In the genomic region with DNA sequence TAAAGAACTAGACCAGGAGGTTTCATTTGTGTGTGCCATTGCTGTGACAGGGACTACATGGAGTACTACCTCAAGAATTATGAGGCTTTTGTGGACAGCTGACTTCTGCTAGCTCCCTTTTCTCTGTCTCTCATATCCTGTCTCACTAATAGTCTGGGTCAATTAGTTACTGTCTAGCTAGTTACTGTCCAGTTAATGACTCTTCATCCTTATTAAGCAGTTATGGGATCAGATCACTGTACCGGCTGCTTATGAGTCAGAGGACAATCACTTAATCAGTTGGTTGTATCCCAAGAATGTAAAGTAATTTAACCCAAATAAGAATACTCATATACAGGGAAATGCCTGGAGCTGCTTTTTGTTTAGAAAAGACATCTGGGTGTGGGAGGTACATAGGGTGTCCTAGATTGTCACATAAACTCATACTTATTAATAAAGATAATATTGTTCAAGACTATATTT, we compare ENCODE assay signal across 16 cellular contexts.
DNase-seq lines count a peak whose midpoint lies in the region; ATAC-seq, FAIRE-seq and TF ChIP-seq lines count a peak whose summit lies in the region.
"Had no signal": no experiment of that assay in that cellular context is flagged by ENCODE, and none has a peak within 500 bp of the region (broad histone marks: within the 10 kb centered on the region; RNA-seq: fewer than 3 reads in every experiment).

No MANE protein-coding gene starts in this region.

- H3K4me1 ChIP-seq in kidney (ENCODE audit: control insufficient read depth in 1 of 2, insufficient read depth in 1 of 2, low read depth in 1 of 2, low read length in 2 of 2) = no peaks in the 10 kb centered on the region

- FAIRE-seq in kidney (lab: Jason Lieb, UNC) = no peak

- H3K4me3 Mint-ChIP-seq in osteocyte (ENCODE audit: unreplicated experiment) = no peak overlapping the region
- H3K4me3 Mint-ChIP-seq: activated naive CD8-positive, alpha-beta T cell treated with anti-CD3 and anti-CD28 coated beads, Interleukin-2, amount 50 U/mL, for 24 hours; IgD-negative memory B cell; neural progenitor cell; type B pancreatic cell had no signal

- no peak for TF ChIP-seq CTCF in epithelial cell of proximal tubule (conservative IDR thresholded peaks at IDR 0.05; ENCODE audit: low read depth, low read length)
- no peak for TF ChIP-seq CTCF in retinal pigment epithelial cell (conservative IDR thresholded peaks at IDR 0.05; ENCODE audit: low read depth, low read length)
- TF ChIP-seq CTCF in osteocyte (IDR thresholded peaks at IDR 0.05) = no peak
- no peak for TF ChIP-seq CTCF in kidney (IDR thresholded peaks at IDR 0.05; ENCODE audit: borderline replicate concordance, extremely low read depth, insufficient read depth)

- H3K4me1 Mint-ChIP-seq in osteocyte (ENCODE audit: unreplicated experiment) = peaks cover 12% of the 10 kb centered on the region
- H3K4me1 Mint-ChIP-seq: activated naive CD8-positive, alpha-beta T cell treated with anti-CD3 and anti-CD28 coated beads, Interleukin-2, amount 50 U/mL, for 24 hours; IgD-negative memory B cell had no signal

- H3K4me3 ChIP-seq in epithelial cell of proximal tubule (ENCODE audit: low read depth, low read length) = no peak overlapping the region
- H3K4me3 ChIP-seq in retinal pigment epithelial cell (ENCODE audit: low read length) = no peak overlapping the region
- no peak overlapping the region for H3K4me3 ChIP-seq in kidney (ENCODE audit: low read length in 2 of 2)
- H3K4me3 ChIP-seq: HAP-1, neural progenitor cell, SJCRH30 had no signal

- DNase-seq in epithelial cell of proximal tubule (ENCODE audit: low read depth) = peak; percentile 2
- peak; percentile 31 for DNase-seq in retinal pigment epithelial cell (ENCODE audit: low read depth)
- DNase-seq in substantia nigra (lab: John Stamatoyannopoulos, UW) = no peak
- DNase-seq in osteocyte (ENCODE audit: extremely low spot score, unreplicated experiment) = no peak
- DNase-seq in kidney = no peak
- DNase-seq: activated naive CD8-positive, alpha-beta T cell treated with anti-CD3 and anti-CD28 coated beads, Interleukin-2, amount 50 U/mL, for 24 hours; NCI-H1436 treated with DMSO at 0.1 percent for 48 hours; NCI-H526 treated with DMSO at 0.1 percent for 48 hours; SJCRH30 had no signal

- peaks cover 4% of the 10 kb centered on the region for H3K36me3 Mint-ChIP-seq in osteocyte (ENCODE audit: unreplicated experiment)

- H3K9ac ChIP-seq in kidney (ENCODE audit: low read length in 2 of 2) = no peak overlapping the region
- H3K9ac ChIP-seq: neural progenitor cell had no signal

- no peaks in the 10 kb centered on the region for H3K27me3 Mint-ChIP-seq in osteocyte (ENCODE audit: unreplicated experiment)
- H3K27me3 Mint-ChIP-seq: activated naive CD8-positive, alpha-beta T cell treated with anti-CD3 and anti-CD28 coated beads, Interleukin-2, amount 50 U/mL, for 24 hours; IgD-negative memory B cell; type B pancreatic cell had no signal

- H3K27ac ChIP-seq in substantia nigra (ENCODE audit: low read depth, low read length, poor library complexity, severe bottlenecking) (no peak overlapping the region), kidney (ENCODE audit: low read depth in 2 of 2, low read length in 2 of 2) (no peak overlapping the region)
- H3K27ac ChIP-seq: neural progenitor cell, SJCRH30 had no signal

- peak; percentile 71 for ATAC-seq in GM19452 (IDR thresholded peaks at IDR 0.05; ENCODE audit: unreplicated experiment)
- ATAC-seq in GM21737 (IDR thresholded peaks at IDR 0.05; ENCODE audit: unreplicated experiment) = no peak
- ATAC-seq: activated naive CD8-positive, alpha-beta T cell treated with anti-CD3 and anti-CD28 coated beads, Interleukin-2, amount 50 U/mL, for 24 hours had no signal

- H3K9me3 Mint-ChIP-seq in osteocyte (ENCODE audit: unreplicated experiment) = no peaks in the 10 kb centered on the region
- H3K9me3 Mint-ChIP-seq: activated naive CD8-positive, alpha-beta T cell treated with anti-CD3 and anti-CD28 coated beads, Interleukin-2, amount 50 U/mL, for 24 hours; neural progenitor cell had no signal

- H3K9me3 ChIP-seq in kidney (ENCODE audit: control insufficient read depth in 1 of 2, low read length in 2 of 2) = no peaks in the 10 kb centered on the region
- H3K9me3 ChIP-seq: HAP-1, SJCRH30 had no signal

- no peak overlapping the region for H3K27ac Mint-ChIP-seq in osteocyte (ENCODE audit: unreplicated experiment)
- H3K27ac Mint-ChIP-seq: activated naive CD8-positive, alpha-beta T cell treated with anti-CD3 and anti-CD28 coated beads, Interleukin-2, amount 50 U/mL, for 24 hours; IgD-negative memory B cell; neural progenitor cell; type B pancreatic cell had no signal

- H3K36me3 ChIP-seq in kidney (ENCODE audit: control insufficient read depth in 1 of 2, insufficient read depth in 2 of 2, low read length in 2 of 2) = no peaks in the 10 kb centered on the region
- H3K36me3 ChIP-seq: HAP-1, neural progenitor cell, SJCRH30 had no signal

- intact Hi-C loops in kidney (cut with DNase I) = no loop called here

TF ChIP-seq in PFSK-1, 5 proteins besides CTCF, POLR2A, EP300 and RAD21:
- TF ChIP-seq TAF1 (IDR thresholded peaks at IDR 0.05; ENCODE audit: borderline replicate concordance, insufficient read depth, low read length) (peak; percentile 41; the same call in 1 of the 2 replicates), SIN3A (IDR thresholded peaks at IDR 0.05; ENCODE audit: borderline replicate concordance, insufficient read depth, low read length) (peak; percentile 33; the same call in 1 of the 2 replicates), FOXP2 (optimal IDR thresholded peaks at IDR 0.05; ENCODE audit: borderline replicate concordance, extremely low read depth, extremely low read length, insufficient read depth) (no peak), POLR2AphosphoS5 (IDR thresholded peaks at IDR 0.05; ENCODE audit: low read depth, low read length) (0 out of 2 replicates have a peak, but pooled peaks have one; percentile 33)
- TF ChIP-seq, protein P1, sequence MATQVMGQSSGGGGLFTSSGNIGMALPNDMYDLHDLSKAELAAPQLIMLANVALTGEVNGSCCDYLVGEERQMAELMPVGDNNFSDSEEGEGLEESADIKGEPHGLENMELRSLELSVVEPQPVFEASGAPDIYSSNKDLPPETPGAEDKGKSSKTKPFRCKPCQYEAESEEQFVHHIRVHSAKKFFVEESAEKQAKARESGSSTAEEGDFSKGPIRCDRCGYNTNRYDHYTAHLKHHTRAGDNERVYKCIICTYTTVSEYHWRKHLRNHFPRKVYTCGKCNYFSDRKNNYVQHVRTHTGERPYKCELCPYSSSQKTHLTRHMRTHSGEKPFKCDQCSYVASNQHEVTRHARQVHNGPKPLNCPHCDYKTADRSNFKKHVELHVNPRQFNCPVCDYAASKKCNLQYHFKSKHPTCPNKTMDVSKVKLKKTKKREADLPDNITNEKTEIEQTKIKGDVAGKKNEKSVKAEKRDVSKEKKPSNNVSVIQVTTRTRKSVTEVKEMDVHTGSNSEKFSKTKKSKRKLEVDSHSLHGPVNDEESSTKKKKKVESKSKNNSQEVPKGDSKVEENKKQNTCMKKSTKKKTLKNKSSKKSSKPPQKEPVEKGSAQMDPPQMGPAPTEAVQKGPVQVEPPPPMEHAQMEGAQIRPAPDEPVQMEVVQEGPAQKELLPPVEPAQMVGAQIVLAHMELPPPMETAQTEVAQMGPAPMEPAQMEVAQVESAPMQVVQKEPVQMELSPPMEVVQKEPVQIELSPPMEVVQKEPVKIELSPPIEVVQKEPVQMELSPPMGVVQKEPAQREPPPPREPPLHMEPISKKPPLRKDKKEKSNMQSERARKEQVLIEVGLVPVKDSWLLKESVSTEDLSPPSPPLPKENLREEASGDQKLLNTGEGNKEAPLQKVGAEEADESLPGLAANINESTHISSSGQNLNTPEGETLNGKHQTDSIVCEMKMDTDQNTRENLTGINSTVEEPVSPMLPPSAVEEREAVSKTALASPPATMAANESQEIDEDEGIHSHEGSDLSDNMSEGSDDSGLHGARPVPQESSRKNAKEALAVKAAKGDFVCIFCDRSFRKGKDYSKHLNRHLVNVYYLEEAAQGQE (IDR thresholded peaks at IDR 0.05; ENCODE audit: insufficient read depth in 1 of 2, low read depth in 2 of 2, low read length in 2 of 2) = peak in 1 of 2 experiments; percentile 55; a peak in 2 of 4 replicates
TF ChIP-seq in PFSK-1: peak in this region for 4.

Comparison
In these comparisons a context has a peak if more than half of its experiments do, and no peak if none do; other contexts are left out.
1. DNase-seq: peak in epithelial cell of proximal tubule (single experiment) and retinal pigment epithelial cell (single experiment); none in substantia nigra (0 of 49), osteocyte (single experiment) and kidney (single experiment).